In the genomic region with DNA sequence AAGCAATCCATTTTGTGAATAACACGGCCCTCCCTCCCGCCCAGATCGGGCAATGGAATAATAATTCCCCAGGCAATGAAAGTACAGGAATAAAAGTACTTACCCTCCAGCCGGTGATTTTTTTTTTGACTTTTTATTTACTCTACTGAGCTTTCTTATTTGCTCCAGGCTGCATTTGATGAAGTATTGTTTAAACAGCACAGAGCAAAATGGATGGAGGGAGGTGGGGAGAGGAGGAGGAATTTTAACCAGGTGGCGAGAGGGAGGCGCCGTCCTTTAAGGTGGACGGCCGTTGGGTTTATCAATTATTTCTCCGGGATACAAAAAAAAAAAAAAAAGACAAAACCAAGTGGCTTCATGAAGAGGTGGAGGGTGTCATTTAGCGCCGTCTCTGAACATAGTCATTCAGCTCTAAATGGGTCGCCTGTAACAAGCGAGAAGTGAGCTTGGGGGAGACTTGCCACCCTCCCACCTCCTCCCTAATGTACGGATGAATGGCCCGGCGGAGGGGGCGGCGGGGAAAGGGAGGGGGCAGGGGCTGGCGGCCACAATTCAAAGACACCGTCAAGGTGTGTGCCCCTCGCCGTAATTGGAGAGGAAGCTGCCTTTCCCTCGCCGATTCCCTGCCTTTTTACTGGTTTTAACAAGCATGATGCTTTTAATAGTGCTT, we compare ENCODE assay signal across 16 cellular contexts.
DNase-seq lines count a peak whose midpoint lies in the region; ATAC-seq and TF ChIP-seq lines count a peak whose summit lies in the region.
"Had no signal": no experiment of that assay in that cellular context is flagged by ENCODE, and none has a peak within 500 bp of the region (broad histone marks: within the 10 kb centered on the region; RNA-seq: fewer than 3 reads in every experiment).

No MANE protein-coding gene starts in this region.

- no peak overlapping the region for H3K4me3 Mint-ChIP-seq in neural crest cell
- H3K4me3 Mint-ChIP-seq in activated T-helper 1 cell treated with anti-CD3 and anti-CD28 coated beads, Interleukin-12 subunit alpha, Interleukin-12 subunit beta, Interleukin-2, Interleukin-4 antibody, amounts not matched to agents 30 ng/mL and 10 ng/mL and 1 ng/mL, durations not matched to agents 14 hours and 24 hours and 36 hours: no peak overlapping the region
- no peak overlapping the region for H3K4me3 Mint-ChIP-seq in activated naive CD4-positive, alpha-beta T cell treated with anti-CD3 and anti-CD28 coated beads for 36 hours
- H3K4me3 Mint-ChIP-seq: dendritic cell treated with granulocyte-macrophage colony-stimulating factor and Interleukin-4, amounts not matched to agents 40 ng/mL and 50 ng/mL, for 4 days had no signal

- H3K27ac ChIP-seq in coronary artery: no peak overlapping the region
- H3K27ac ChIP-seq: right lobe of liver, thoracic aorta had no signal

- DNase-seq in DMS153 treated with DMSO at 0.1 percent for 48 hours (lab: John Stamatoyannopoulos, UW; ENCODE audit: unreplicated experiment): peak; percentile 91
- DNase-seq in NCI-H1930 (lab: John Stamatoyannopoulos, UW): peak; percentile 58 to 69
- peak; percentile 17 for DNase-seq in coronary artery (ENCODE audit: low spot score)
- DNase-seq in neural crest cell (ENCODE audit: low read depth, low spot score): no peak
- no peak for DNase-seq in activated T-helper 1 cell treated with anti-CD3 and anti-CD28 coated beads, Interleukin-12 subunit alpha, Interleukin-12 subunit beta, Interleukin-2, Interleukin-4 antibody, amounts not matched to agents 30 ng/mL and 10 ng/mL and 1 ng/mL, durations not matched to agents 14 hours and 24 hours and 36 hours (ENCODE audit: low spot score)
- no peak for DNase-seq in activated naive CD4-positive, alpha-beta T cell treated with anti-CD3 and anti-CD28 coated beads for 36 hours
- DNase-seq in NOMO-1 (lab: John Stamatoyannopoulos, UW; ENCODE audit: unreplicated experiment in 2 of 2): no peak
- DNase-seq: activated effector memory CD4-positive, alpha-beta T cell treated with anti-CD3 and anti-CD28 coated beads, Interleukin-2, amount 50 U/mL, for 16 hours; anterior cingulate cortex; naive thymus-derived CD8-positive, alpha-beta T cell; NCI-H526 treated with DMSO at 0.1 percent for 48 hours; right lobe of liver; SW 1271 had no signal

- peaks cover 2% of the 10 kb centered on the region for H3K36me3 Mint-ChIP-seq in neural crest cell (ENCODE audit: low read depth)
- peaks cover 1% of the 10 kb centered on the region for H3K36me3 Mint-ChIP-seq in activated T-helper 1 cell treated with anti-CD3 and anti-CD28 coated beads, Interleukin-12 subunit alpha, Interleukin-12 subunit beta, Interleukin-2, Interleukin-4 antibody, amounts not matched to agents 30 ng/mL and 10 ng/mL and 1 ng/mL, durations not matched to agents 14 hours and 24 hours and 36 hours (ENCODE audit: low read depth)
- peaks cover 4% of the 10 kb centered on the region for H3K36me3 Mint-ChIP-seq in activated naive CD4-positive, alpha-beta T cell treated with anti-CD3 and anti-CD28 coated beads for 36 hours (ENCODE audit: low read depth)

- TF ChIP-seq CTCF in coronary artery (IDR thresholded peaks at IDR 0.05) (no peak), neural crest cell (conservative IDR thresholded peaks at IDR 0.05) (no peak)

- H3K27ac Mint-ChIP-seq in neural crest cell (ENCODE audit: unreplicated experiment): peak overlapping the region; percentile 28
- no peak overlapping the region for H3K27ac Mint-ChIP-seq in activated T-helper 1 cell treated with anti-CD3 and anti-CD28 coated beads, Interleukin-12 subunit alpha, Interleukin-12 subunit beta, Interleukin-2, Interleukin-4 antibody, amounts not matched to agents 30 ng/mL and 10 ng/mL and 1 ng/mL, durations not matched to agents 14 hours and 24 hours and 36 hours
- no peak overlapping the region for H3K27ac Mint-ChIP-seq in activated naive CD4-positive, alpha-beta T cell treated with anti-CD3 and anti-CD28 coated beads for 36 hours
- H3K27ac Mint-ChIP-seq: dendritic cell treated with granulocyte-macrophage colony-stimulating factor and Interleukin-4, amounts not matched to agents 40 ng/mL and 50 ng/mL, for 4 days; naive thymus-derived CD8-positive, alpha-beta T cell had no signal

- intact Hi-C loops in activated T-helper 1 cell treated with anti-CD3 and anti-CD28 coated beads, Interleukin-12 subunit alpha, Interleukin-12 subunit beta, Interleukin-2, Interleukin-4 antibody, amounts not matched to agents 30 ng/mL and 10 ng/mL and 1 ng/mL, durations not matched to agents 14 hours and 24 hours and 36 hours (cut with micrococcal nuclease): loop anchor here (5.0 kb wide), 1 partner anchor 142 kb away; no protein-coding TSS in a partner anchor
- intact Hi-C loops in activated naive CD4-positive, alpha-beta T cell treated with anti-CD3 and anti-CD28 coated beads for 36 hours (cut with micrococcal nuclease): no loop called here

- H3K4me1 Mint-ChIP-seq in neural crest cell: no peaks in the 10 kb centered on the region
- H3K4me1 Mint-ChIP-seq in activated T-helper 1 cell treated with anti-CD3 and anti-CD28 coated beads, Interleukin-12 subunit alpha, Interleukin-12 subunit beta, Interleukin-2, Interleukin-4 antibody, amounts not matched to agents 30 ng/mL and 10 ng/mL and 1 ng/mL, durations not matched to agents 14 hours and 24 hours and 36 hours (ENCODE audit: low read depth): no peaks in the 10 kb centered on the region
- H3K4me1 Mint-ChIP-seq in activated naive CD4-positive, alpha-beta T cell treated with anti-CD3 and anti-CD28 coated beads for 36 hours (ENCODE audit: low read depth): peaks cover 7% of the 10 kb centered on the region

- CTCF ChIA-PET in activated naive CD4-positive, alpha-beta T cell treated with anti-CD3 and anti-CD28 coated beads for 36 hours (lab: Charles Lee): interaction anchor here (1.0 to 1.2 kb wide), 3 partner anchors 13 to 134 kb away, joined by 3 to 7 read pairs (median 3); no protein-coding TSS in a partner anchor

- no peaks in the 10 kb centered on the region for H3K27me3 Mint-ChIP-seq in neural crest cell (ENCODE audit: low read depth)
- H3K27me3 Mint-ChIP-seq in activated T-helper 1 cell treated with anti-CD3 and anti-CD28 coated beads, Interleukin-12 subunit alpha, Interleukin-12 subunit beta, Interleukin-2, Interleukin-4 antibody, amounts not matched to agents 30 ng/mL and 10 ng/mL and 1 ng/mL, durations not matched to agents 14 hours and 24 hours and 36 hours (ENCODE audit: insufficient read depth): peaks cover 19% of the 10 kb centered on the region
- H3K27me3 Mint-ChIP-seq in activated naive CD4-positive, alpha-beta T cell treated with anti-CD3 and anti-CD28 coated beads for 36 hours (ENCODE audit: low read depth): peaks cover 28% of the 10 kb centered on the region

- no peak for ATAC-seq in GM19467 (IDR thresholded peaks at IDR 0.05; ENCODE audit: unreplicated experiment)
- ATAC-seq: naive thymus-derived CD8-positive, alpha-beta T cell; right lobe of liver had no signal

- no peak overlapping the region for H3K4me3 ChIP-seq in coronary artery
- H3K4me3 ChIP-seq: right lobe of liver, thoracic aorta had no signal

- peaks cover 6% of the 10 kb centered on the region for H3K9me3 Mint-ChIP-seq in neural crest cell
- peaks cover 7% of the 10 kb centered on the region for H3K9me3 Mint-ChIP-seq in activated T-helper 1 cell treated with anti-CD3 and anti-CD28 coated beads, Interleukin-12 subunit alpha, Interleukin-12 subunit beta, Interleukin-2, Interleukin-4 antibody, amounts not matched to agents 30 ng/mL and 10 ng/mL and 1 ng/mL, durations not matched to agents 14 hours and 24 hours and 36 hours
- peaks cover 2% of the 10 kb centered on the region for H3K9me3 Mint-ChIP-seq in activated naive CD4-positive, alpha-beta T cell treated with anti-CD3 and anti-CD28 coated beads for 36 hours

Comparison
In these comparisons a context has a peak if more than half of its experiments do, and no peak if none do; other contexts are left out.
1. DNase-seq: peak in DMS153 treated with DMSO at 0.1 percent for 48 hours (single experiment), NCI-H1930 (2 of 2) and coronary artery (single experiment); none in neural crest cell (single experiment), activated T-helper 1 cell treated with anti-CD3 and anti-CD28 coated beads, Interleukin-12 subunit alpha, Interleukin-12 subunit beta, Interleukin-2, Interleukin-4 antibody, amounts not matched to agents 30 ng/mL and 10 ng/mL and 1 ng/mL, durations not matched to agents 14 hours and 24 hours and 36 hours (single experiment), activated naive CD4-positive, alpha-beta T cell treated with anti-CD3 and anti-CD28 coated beads for 36 hours (single experiment) and NOMO-1 (0 of 2).